ENCODE assay signal across 19 cellular contexts in the genomic region with DNA sequence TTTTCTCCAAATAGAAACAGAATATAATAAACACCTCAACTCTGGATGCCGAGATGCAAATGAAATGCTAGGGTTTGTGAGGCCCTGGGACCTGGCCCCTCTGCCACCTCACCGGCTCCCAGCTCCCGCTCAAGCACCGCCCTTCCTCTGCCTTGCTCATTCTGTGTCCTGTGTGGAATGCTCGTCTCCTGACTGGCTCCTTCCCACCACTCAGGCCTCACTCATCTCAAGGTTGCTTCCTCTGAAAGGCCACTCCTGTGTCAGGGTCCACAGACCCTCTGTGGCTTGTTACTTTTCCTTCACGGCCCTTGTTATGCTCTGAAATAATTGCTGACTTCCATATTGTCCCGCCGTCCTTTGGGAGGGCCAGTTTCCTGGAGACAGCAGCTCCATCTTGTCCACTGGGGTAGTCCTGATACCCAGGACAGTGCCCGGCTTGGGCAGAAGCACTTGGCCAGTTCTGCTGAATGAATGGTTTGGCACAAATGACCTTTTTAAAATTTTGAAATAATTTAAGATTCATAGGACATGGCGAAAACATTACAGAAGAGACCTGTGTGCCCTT. TPM values are rescaled to one million over a fixed set of nuclear protein-coding genes. Genes with fewer than 3 reads are reported as not detected.
DNase-seq lines count a peak whose midpoint lies in the region; ATAC-seq, FAIRE-seq and TF ChIP-seq lines count a peak whose summit lies in the region.
"Had no signal": no experiment of that assay in that cellular context is flagged by ENCODE, and none has a peak within 500 bp of the region (broad histone marks: within the 10 kb centered on the region; RNA-seq: fewer than 3 reads in every experiment).

No MANE protein-coding gene starts in this region.

- H3K9me3 ChIP-seq in heart left ventricle (no peaks in the 10 kb centered on the region), K562 (replicated peaks; ENCODE audit: control insufficient read depth, insufficient read depth, low read depth, low read length) (no peaks in the 10 kb centered on the region)
- H3K9me3 ChIP-seq: HAP-1 had no signal

- H3K36me3 ChIP-seq in heart left ventricle (peaks cover 0 to 5% (median 0%) of the 10 kb centered on the region in 9 donors), GM23338 (ENCODE audit: insufficient read depth) (no peaks in the 10 kb centered on the region), K562 (ENCODE audit: control insufficient read depth, insufficient read depth, low read length) (no peaks in the 10 kb centered on the region)
- H3K36me3 ChIP-seq: HAP-1 had no signal

- H3K9me1 ChIP-seq in K562 (ENCODE audit: control insufficient read depth, insufficient read depth, low read length), result no peaks in the 10 kb centered on the region

- H3K4me1 ChIP-seq in heart left ventricle, result no peaks in the 10 kb centered on the region
- no peaks in the 10 kb centered on the region for H3K4me1 ChIP-seq in GM23338 (ENCODE audit: insufficient read depth)
- peaks cover 0 to 5% of the 10 kb centered on the region in 2 experiments; a peak in 2 of 5 replicates for H3K4me1 ChIP-seq in K562 (replicated peaks in 1 of 2; ENCODE audit: control insufficient read depth in 2 of 2, insufficient read depth in 2 of 2, low read length in 2 of 2)
- H3K4me1 ChIP-seq: HAP-1 had no signal

- H3K27ac Mint-ChIP-seq in GM23338 (no peak overlapping the region), glutamatergic neuron (ENCODE audit: unreplicated experiment) (no peak overlapping the region)

- POLR2A ChIA-PET in K562 (lab: Yijun Ruan, JAX), result interaction anchor here (0.8 to 1.4 kb wide), 4 partner anchors 10 to 19 kb away, joined by 3 to 5 read pairs (median 4); no protein-coding TSS in a partner anchor

- H3F3A ChIP-seq in GM23338 (replicated peaks; ENCODE audit: low read depth), result peaks cover 6% of the 10 kb centered on the region; the same call in 1 of the 2 replicates

- no peaks in the 10 kb centered on the region for H3K9me3 Mint-ChIP-seq in GM23338
- peaks cover 1% of the 10 kb centered on the region for H3K9me3 Mint-ChIP-seq in glutamatergic neuron (ENCODE audit: unreplicated experiment)

- DNase-seq in Right ventricle myocardium inferior (ENCODE audit: missing footprints) (peak; percentile 64), heart left ventricle (no peak), GM23338 (ENCODE audit: low spot score) (no peak), K562 (ENCODE audit: extremely low read depth in 1 of 4, low spot score in 3 of 4) (no peak), glutamatergic neuron (no peak)
- DNase-seq in stimulated activated CD4-positive, alpha-beta T cell treated with anti-CD3 and anti-CD28 coated beads, Interleukin-4, amount 100 ng/mL, for 1 hour, result no peak
- DNase-seq: ACHN, C1 segment of cervical spinal cord, MV-4-11, NCI-H1105 treated with DMSO at 0.1 percent for 48 hours, NCI-H2029 treated with DMSO at 0.1 percent for 48 hours, NCI-H524 treated with DMSO at 0.1 percent for 48 hours, OCI-M1, SHP77 treated with DMSO at 0.1 percent for 48 hours had no signal

- CTCF ChIA-PET in K562 (lab: Yijun Ruan, JAX; ENCODE audit: low intra/inter-chr PET ratio), result no interaction called here

- WGBS in heart left ventricle, 4 donors, result 66 to 83% (median 73%) methylated on average over 10 of the region's 10 CpGs
- 33% methylated on average over 10 of the region's 10 CpGs for WGBS in K562 (ENCODE audit: insufficient coverage, low coverage, missing lambda C conversion rate)

- H4K20me1 ChIP-seq in GM23338 (replicated peaks; ENCODE audit: insufficient read depth) (no peaks in the 10 kb centered on the region; the same call in 1 of the 2 replicates), K562 (replicated peaks; ENCODE audit: control insufficient read depth, insufficient read depth, low read length) (no peaks in the 10 kb centered on the region)

- H2AFZ ChIP-seq in GM23338, result no peak overlapping the region
- H2AFZ ChIP-seq in K562 (ENCODE audit: low read depth, low read length), result no peak overlapping the region

- H3K27me3 ChIP-seq in heart left ventricle, result no peaks in the 10 kb centered on the region
- no peaks in the 10 kb centered on the region for H3K27me3 ChIP-seq in GM23338 (ENCODE audit: insufficient read depth)
- peaks cover 13 to 20% of the 10 kb centered on the region in 2 experiments; a peak in 3 of 5 replicates for H3K27me3 ChIP-seq in K562 (ENCODE audit: control insufficient read depth in 2 of 2, insufficient read depth in 2 of 2, low read length in 2 of 2)

- intact Hi-C loops in Right ventricle myocardium inferior (cut with DNase I) (no loop called here), heart left ventricle (cut with DNase I) (no loop called here), K562 (cut with micrococcal nuclease) (no loop called here)

- no peak overlapping the region for H3K9ac ChIP-seq in K562 (ENCODE audit: insufficient read depth in 1 of 2, low read depth in 2 of 2, low read length in 2 of 2)

- no peak for TF ChIP-seq RAD21 in K562 (CRISPR knock-in tag; conservative IDR thresholded peaks at IDR 0.05 in 1 of 2, IDR thresholded peaks at IDR 0.05 in 1 of 2)

- TF ChIP-seq EP300 in K562 (IDR thresholded peaks at IDR 0.05; ENCODE audit: low read length), result no peak

- no peak for TF ChIP-seq CTCF in heart left ventricle (IDR thresholded peaks at IDR 0.05)
- TF ChIP-seq CTCF in GM23338 (conservative IDR thresholded peaks at IDR 0.05; ENCODE audit: low read depth in 2 of 2), result no peak
- no peak for TF ChIP-seq CTCF in K562 (IDR thresholded peaks at IDR 0.05 in 2 of 3, conservative IDR thresholded peaks at IDR 0.05 in 1 of 3; ENCODE audit: insufficient read depth in 2 of 3, low read depth in 1 of 3, low read length in 3 of 3)
- no peak for TF ChIP-seq CTCF in glutamatergic neuron (IDR thresholded peaks at IDR 0.05; ENCODE audit: partially characterized antibody, unreplicated experiment)

- H3K4me1 Mint-ChIP-seq in GM23338, result peaks cover 13% of the 10 kb centered on the region
- no peaks in the 10 kb centered on the region for H3K4me1 Mint-ChIP-seq in glutamatergic neuron (ENCODE audit: low read depth, unreplicated experiment)

- H3K27me3 Mint-ChIP-seq in GM23338 (ENCODE audit: insufficient read depth, low read depth, poor library complexity), result peaks cover 10% of the 10 kb centered on the region
- H3K27me3 Mint-ChIP-seq in glutamatergic neuron (ENCODE audit: unreplicated experiment), result peaks cover 2% of the 10 kb centered on the region

- H3K4me2 ChIP-seq in GM23338 (no peak overlapping the region), K562 (ENCODE audit: insufficient read depth, low read length) (no peak overlapping the region)

- no peak for ATAC-seq in Right ventricle myocardium inferior
- no peak for ATAC-seq in heart left ventricle
- ATAC-seq in GM23338, result peak; percentile 13; the same call in 1 of the 3 replicates
- ATAC-seq in K562, result peak; percentile 10; the same call in 2 of the 3 replicates
- no peak for ATAC-seq in GM21529 (IDR thresholded peaks at IDR 0.05; ENCODE audit: unreplicated experiment)

- in situ Hi-C loops in K562 (cut with MboI), result no loop called here

- peaks cover 6% of the 10 kb centered on the region; the same call in 1 of the 3 replicates for H3K36me3 Mint-ChIP-seq in GM23338 (ENCODE audit: low read depth)
- H3K36me3 Mint-ChIP-seq in glutamatergic neuron (ENCODE audit: unreplicated experiment), result no peaks in the 10 kb centered on the region

- FAIRE-seq in K562 (lab: Jason Lieb, UNC), result no peak

- TF ChIP-seq POLR2A in heart left ventricle (IDR thresholded peaks at IDR 0.05) (no peak), K562 (conservative IDR thresholded peaks at IDR 0.05) (no peak)

- H3K4me3 ChIP-seq in heart left ventricle, result no peak overlapping the region
- no peak overlapping the region for H3K4me3 ChIP-seq in GM23338
- H3K4me3 ChIP-seq in K562, result no peak overlapping the region
- H3K4me3 ChIP-seq: HAP-1, SK-N-MC had no signal

- H3K79me2 ChIP-seq in GM23338 (replicated peaks; ENCODE audit: insufficient read depth) (no peaks in the 10 kb centered on the region), K562 (ENCODE audit: control insufficient read depth, insufficient read depth, low read length) (no peaks in the 10 kb centered on the region)

- no TSS peak for BruUV-seq in K562 (replicated peaks; lab: Mats Ljungman, UMichigan)

- no peaks in the 10 kb centered on the region for H3K9me2 ChIP-seq in GM23338 (ENCODE audit: insufficient read depth)

- H3K4me3 Mint-ChIP-seq in GM23338, result no peak overlapping the region
- H3K4me3 Mint-ChIP-seq in glutamatergic neuron (ENCODE audit: unreplicated experiment), result no peak overlapping the region

- H3K27ac ChIP-seq in heart left ventricle (no peak overlapping the region), GM23338 (ENCODE audit: low read depth) (no peak overlapping the region), K562 (ENCODE audit: extremely low read depth, low read depth, low read length) (no peak overlapping the region)
- H3K27ac ChIP-seq: HL-60, SK-N-MC had no signal

RNA-seq across cellular contexts. Expression of a gene that starts 15.4 kb away (rescaled TPM):
- 25.5 TPM for total RNA-seq in Right ventricle myocardium inferior
- total RNA-seq in heart left ventricle, result 10 to 100 TPM in 8 of 9 donors, 1 to 10 TPM in 1; 9.2 to 35.7 (median 21.0) TPM
- polyA plus RNA-seq in heart left ventricle, result 10 to 100 TPM; 14.4 to 14.8 TPM
- total RNA-seq in GM23338 (2014; rRNA removed; shearing (Covaris generic)), result 78.5 and 104 TPM in 2 replicates
- polyA plus RNA-seq in GM23338 (2016; fragmentation: Nextera tagmentation; extraction: Ambion mirVana), result 56.7 and 59.3 TPM in 2 replicates
- total RNA-seq in K562 (2011; cell fraction: chromatin; rRNA removed; ENCODE audit: low replicate concordance), result 109 and 250 TPM in 2 replicates
- total RNA-seq in K562 (2011; cell fraction: nucleolus; rRNA removed), result 141 and 156 TPM in 2 replicates
- 127 and 128 TPM in 2 replicates for total RNA-seq in K562 (2011; cell fraction: nucleoplasm; rRNA removed)
- 14.8 and 19.7 TPM in 2 replicates for total RNA-seq in K562 (2014; rRNA removed)
- total RNA-seq in K562 (2014; rRNA removed; fragmentation: Illumina TruSeq; extraction: Trizol), result 4.8 and 5.1 TPM in 2 replicates
- total RNA-seq in K562 (2015; rRNA removed; fragmentation: Illumina TruSeq; extraction: Trizol), result 7.2 and 7.5 TPM in 2 replicates
- 64.0 and 82.6 TPM in 2 replicates for total RNA-seq in K562 (2021)
- 7.4 and 25.6 TPM in 2 replicates for polyA plus RNA-seq in K562 (2011; rRNA removed)
- polyA plus RNA-seq in K562 (2011; cell fraction: cytosol; rRNA removed), result 9.9 and 13.1 TPM in 2 replicates
- 196 and 219 TPM in 2 replicates for polyA plus RNA-seq in K562 (2011; cell fraction: nucleus; rRNA removed)
- 33.9 and 73.5 TPM in 2 replicates for polyA plus RNA-seq in K562 (2012)
- polyA plus RNA-seq in K562 (2014; fragmentation: Illumina TruSeq; extraction: Trizol), result 20.5 and 39.3 TPM in 2 replicates
- 1 to 10 TPM; 1.6 to 2.5 TPM for polyA plus RNA-seq in K562 (2014; fragmentation: Nextera tagmentation; extraction: Ambion mirVana)
- 40.1 and 51.0 TPM in 2 replicates for polyA plus RNA-seq in K562 (2014; rRNA removed)
- polyA minus RNA-seq in K562 (2011; rRNA and poly(A)+ RNA removed), result 2.8 and 3.0 TPM in 2 replicates
- polyA minus RNA-seq in K562 (2011; cell fraction: cytosol; rRNA and poly(A)+ RNA removed), result 17.2 and 25.7 TPM in 2 replicates
- 40.7 and 48.8 TPM in 2 replicates for polyA minus RNA-seq in K562 (2011; cell fraction: nucleus; rRNA and poly(A)+ RNA removed)
- 322 TPM for total RNA-seq in glutamatergic neuron (ENCODE audit: unreplicated experiment)

RNA-seq across cellular contexts. Expression of a gene that starts 27.4 kb away (rescaled TPM):
- total RNA-seq in Right ventricle myocardium inferior (0.19 TPM), heart left ventricle (under 1 TPM in 4 of 9 donors, not detected in 5; 0.08 to 0.67 (median 0.40) TPM), K562 (2014; rRNA removed) (0.04 and 0.09 TPM in 2 replicates), K562 (2014; rRNA removed; fragmentation: Illumina TruSeq; extraction: Trizol) (0.10 and 0.18 TPM in 2 replicates), K562 (2015; rRNA removed; fragmentation: Illumina TruSeq; extraction: Trizol) (0.22 and 0.23 TPM in 2 replicates), K562 (2021) (0.36 and 0.62 TPM in 2 replicates), glutamatergic neuron (ENCODE audit: unreplicated experiment) (0.29 TPM)
- polyA plus RNA-seq in heart left ventricle (under 1 TPM in 1 of 2 donors, not detected in 1; 0.07 TPM), GM23338 (2016; fragmentation: Nextera tagmentation; extraction: Ambion mirVana) (0.17 TPM in 1 of 2 replicates, not detected in the other), K562 (2011; rRNA removed) (0.01 TPM in 1 of 2 replicates, not detected in the other), K562 (2014; fragmentation: Illumina TruSeq; extraction: Trizol) (0.01 and 0.04 TPM in 2 replicates), K562 (2014; fragmentation: Nextera tagmentation; extraction: Ambion mirVana) (not detected), K562 (2014; rRNA removed) (0.03 TPM in 1 of 2 replicates, not detected in the other)
- not detected in 2 replicates for total RNA-seq in GM23338 (2014; rRNA removed; shearing (Covaris generic))
- total RNA-seq in K562 (2011; cell fraction: chromatin; rRNA removed; ENCODE audit: low replicate concordance), result 1.0 TPM in 1 of 2 replicates, not detected in the other
- total RNA-seq in K562 (2011; cell fraction: nucleolus; rRNA removed), result 0.13 and 0.17 TPM in 2 replicates
- 0.15 TPM in 1 of 2 replicates, not detected in the other for total RNA-seq in K562 (2011; cell fraction: nucleoplasm; rRNA removed)
- polyA plus RNA-seq in K562 (2011; cell fraction: cytosol; rRNA removed), result not detected in 2 replicates
- 0.06 and 0.18 TPM in 2 replicates for polyA plus RNA-seq in K562 (2011; cell fraction: nucleus; rRNA removed)
- 0.07 and 0.42 TPM in 2 replicates for polyA plus RNA-seq in K562 (2012)
- polyA minus RNA-seq in K562 (2011; rRNA and poly(A)+ RNA removed), result not detected in 2 replicates
- 0.67 TPM in 1 of 2 replicates, not detected in the other for polyA minus RNA-seq in K562 (2011; cell fraction: cytosol; rRNA and poly(A)+ RNA removed)
- polyA minus RNA-seq in K562 (2011; cell fraction: nucleus; rRNA and poly(A)+ RNA removed), result 0.27 and 0.33 TPM in 2 replicates
- total RNA-seq: HT1080 had no signal

Comparison
In these comparisons a context has a peak if more than half of its experiments do, and no peak if none do; other contexts are left out.
1. ATAC-seq: peak in GM23338 (single experiment) and K562 (single experiment); none in Right ventricle myocardium inferior (single experiment), heart left ventricle (0 of 4) and GM21529 (single experiment).